In the genomic region with DNA sequence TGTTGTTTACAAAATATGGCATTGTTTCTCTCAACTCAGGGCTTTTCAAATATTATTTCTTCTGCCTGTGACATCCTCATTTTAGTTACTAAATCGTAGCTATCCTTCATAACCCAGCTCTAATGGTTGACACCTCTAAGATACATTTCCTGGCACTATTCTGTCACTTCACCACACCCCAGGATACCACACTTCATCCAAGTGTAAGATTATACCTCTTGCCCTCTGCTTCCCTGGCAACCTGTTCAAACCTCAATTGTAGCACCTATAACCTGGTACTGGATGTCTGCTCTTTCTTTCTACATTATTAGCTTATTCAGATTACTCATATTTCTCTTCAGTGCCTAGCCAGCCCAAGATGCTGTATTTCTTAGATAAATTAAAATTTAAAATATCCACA, we compare ENCODE assay signal across 25 cellular contexts.
"Had no signal": no experiment of that assay in that cellular context is flagged by ENCODE, and none has a peak within 500 bp of the region (broad histone marks: within the 10 kb centered on the region; RNA-seq: fewer than 3 reads in every experiment).

No MANE protein-coding gene starts in this region.

- ATAC-seq: activated CD4-positive, alpha-beta T cell treated with anti-CD3 and anti-CD28 coated beads for 36 hours; activated CD8-positive, alpha-beta memory T cell treated with anti-CD3 and anti-CD28 coated beads, Interleukin-2, amount 10 ng/mL, durations not matched to agents 7 days and 5 days; activated CD8-positive, alpha-beta T cell treated with anti-CD3 and anti-CD28 coated beads, Interleukin-2, amount 10 ng/mL, durations not matched to agents 7 days and 5 days; activated naive CD4-positive, alpha-beta T cell treated with anti-CD3 and anti-CD28 coated beads, Interleukin-2, amount 50 U/mL, for 72 hours; esophagus mucosa had no signal

- H3K27me3 Mint-ChIP-seq: activated CD4-positive, alpha-beta memory T cell treated with anti-CD3 and anti-CD28 coated beads for 36 hours; activated CD4-positive, alpha-beta T cell treated with anti-CD3 and anti-CD28 coated beads for 36 hours; activated CD4-positive, alpha-beta T cell treated with anti-CD3 and anti-CD28 coated beads, Interleukin-2, amount 10 ng/mL, durations not matched to agents 24 days and 14 days; activated CD8-positive, alpha-beta memory T cell treated with anti-CD3 and anti-CD28 coated beads, Interleukin-2, amount 10 ng/mL, durations not matched to agents 7 days and 5 days; activated naive CD4-positive, alpha-beta T cell treated with anti-CD3 and anti-CD28 coated beads, Interleukin-2, amount 10 ng/mL, durations not matched to agents 7 days and 5 days; activated naive CD8-positive, alpha-beta T cell treated with anti-CD3 and anti-CD28 coated beads, Interleukin-2, amount 10 ng/mL, durations not matched to agents 7 days and 5 days; brain had no signal

- H3K4me3 Mint-ChIP-seq: activated CD4-positive, alpha-beta memory T cell treated with anti-CD3 and anti-CD28 coated beads for 36 hours; activated CD4-positive, alpha-beta T cell treated with anti-CD3 and anti-CD28 coated beads for 36 hours; activated CD4-positive, alpha-beta T cell treated with anti-CD3 and anti-CD28 coated beads, Interleukin-2, amount 10 ng/mL, durations not matched to agents 24 days and 14 days; activated CD8-positive, alpha-beta memory T cell treated with anti-CD3 and anti-CD28 coated beads, Interleukin-2, amount 10 ng/mL, durations not matched to agents 7 days and 5 days; activated CD8-positive, alpha-beta T cell treated with anti-CD3 and anti-CD28 coated beads, Interleukin-2, amount 10 ng/mL, durations not matched to agents 7 days and 5 days; activated naive CD4-positive, alpha-beta T cell treated with anti-CD3 and anti-CD28 coated beads, Interleukin-2, amount 10 ng/mL, durations not matched to agents 7 days and 5 days; activated naive CD8-positive, alpha-beta T cell treated with anti-CD3 and anti-CD28 coated beads, Interleukin-2, amount 10 ng/mL, durations not matched to agents 7 days and 5 days; brain; endodermal cell; T-helper 1 cell treated with Interleukin-12 subunit alpha and Interleukin-12 subunit beta and Interleukin-4 antibody, amounts not matched to agents 30 μg/mL and 1 μg/mL, for 36 hours had no signal

- H3K4me1 Mint-ChIP-seq: activated CD4-positive, alpha-beta T cell treated with anti-CD3 and anti-CD28 coated beads for 36 hours; activated CD4-positive, alpha-beta T cell treated with anti-CD3 and anti-CD28 coated beads, Interleukin-2, amount 10 ng/mL, durations not matched to agents 24 days and 14 days; activated naive CD8-positive, alpha-beta T cell treated with anti-CD3 and anti-CD28 coated beads, Interleukin-2, amount 10 ng/mL, durations not matched to agents 7 days and 5 days; brain; endodermal cell had no signal

- DNase-seq: activated CD4-positive, alpha-beta memory T cell treated with anti-CD3 and anti-CD28 coated beads for 36 hours; activated CD4-positive, alpha-beta T cell treated with anti-CD3 and anti-CD28 coated beads for 36 hours; activated CD4-positive, alpha-beta T cell treated with anti-CD3 and anti-CD28 coated beads, Interleukin-2, amount 10 ng/mL, durations not matched to agents 24 days and 14 days; activated CD4-positive, CD25-positive, alpha-beta regulatory T cell; activated CD4-positive, CD25-positive, alpha-beta regulatory T cell treated with anti-CD3 and anti-CD28 coated beads, Interleukin-2, amount 50 U/mL, for 72 hours; activated CD8-positive, alpha-beta memory T cell treated with anti-CD3 and anti-CD28 coated beads, Interleukin-2, amount 10 ng/mL, durations not matched to agents 7 days and 5 days; activated CD8-positive, alpha-beta memory T cell treated with anti-CD3 and anti-CD28 coated beads, Interleukin-2, amount 50 U/mL, for 4 hours; activated CD8-positive, alpha-beta T cell treated with anti-CD3 and anti-CD28 coated beads, Interleukin-2, amount 10 ng/mL, durations not matched to agents 7 days and 5 days; activated gamma-delta T cell; activated naive CD4-positive, alpha-beta T cell; activated naive CD4-positive, alpha-beta T cell treated with anti-CD3 and anti-CD28 coated beads, Interleukin-2, amount 10 ng/mL, durations not matched to agents 7 days and 5 days; activated naive CD8-positive, alpha-beta T cell treated with anti-CD3 and anti-CD28 coated beads, Interleukin-2, amount 10 ng/mL, durations not matched to agents 7 days and 5 days; activated T-cell treated with anti-CD3 and anti-CD28 coated beads, Interleukin-2, amount 50 U/mL, for 1 hour; activated T-cell treated with anti-CD3 and anti-CD28 coated beads, Interleukin-2, amount 50 U/mL, for 48 hours; effector CD8-positive, alpha-beta T cell; endodermal cell; foreskin fibroblast; head of caudate nucleus; hippocampal formation; T-helper 9 cell; WERI-Rb-1 had no signal

- H3K27ac Mint-ChIP-seq: activated CD4-positive, alpha-beta memory T cell treated with anti-CD3 and anti-CD28 coated beads for 36 hours; activated CD4-positive, alpha-beta T cell treated with anti-CD3 and anti-CD28 coated beads for 36 hours; activated CD4-positive, alpha-beta T cell treated with anti-CD3 and anti-CD28 coated beads, Interleukin-2, amount 10 ng/mL, durations not matched to agents 24 days and 14 days; activated CD8-positive, alpha-beta memory T cell treated with anti-CD3 and anti-CD28 coated beads, Interleukin-2, amount 10 ng/mL, durations not matched to agents 7 days and 5 days; activated CD8-positive, alpha-beta T cell treated with anti-CD3 and anti-CD28 coated beads, Interleukin-2, amount 10 ng/mL, durations not matched to agents 7 days and 5 days; activated naive CD4-positive, alpha-beta T cell treated with anti-CD3 and anti-CD28 coated beads, Interleukin-2, amount 10 ng/mL, durations not matched to agents 7 days and 5 days; activated naive CD4-positive, alpha-beta T cell treated with anti-CD3 and anti-CD28 coated beads, Interleukin-2, amount 50 U/mL, for 72 hours; activated naive CD8-positive, alpha-beta T cell treated with anti-CD3 and anti-CD28 coated beads, Interleukin-2, amount 10 ng/mL, durations not matched to agents 7 days and 5 days; brain; endodermal cell; T-helper 1 cell treated with Interleukin-12 subunit alpha and Interleukin-12 subunit beta and Interleukin-4 antibody, amounts not matched to agents 30 μg/mL and 1 μg/mL, for 36 hours had no signal
